ENCODE assay signal across 8 cellular contexts in genomic region chr2:118202707-118203303, GRCh38.
DNase-seq lines count a peak whose midpoint lies in the region; ATAC-seq lines count a peak whose summit lies in the region.

No MANE protein-coding gene starts in this region.

- peak; percentile 3 for DNase-seq in DMS114 treated with DMSO at 0.1 percent for 48 hours (lab: John Stamatoyannopoulos, UW; ENCODE audit: unreplicated experiment)
- peak; percentile 61 for DNase-seq in RPMI8226
- peak; percentile 56 for DNase-seq in activated naive CD4-positive, alpha-beta T cell treated with anti-CD3 and anti-CD28 coated beads, Interleukin-2, amount 50 U/mL, for 16 hours
- DNase-seq in left cardiac atrium, result peak; percentile 37
- DNase-seq in stimulated activated CD4-positive, alpha-beta T cell treated with anti-CD3 and anti-CD28 coated beads, Interleukin-12 subunit alpha, Interleukin-12 subunit beta, amount 100 ng/mL, for 48 hours (ENCODE audit: low read depth in 2 of 3, low spot score in 1 of 3), result peak in 2 of 3 donors; percentile 34 to 63
- no peak for DNase-seq in T1000 (lab: John Stamatoyannopoulos, UW)

- peak; percentile 84 for ATAC-seq in GM19328 (IDR thresholded peaks at IDR 0.05; ENCODE audit: unreplicated experiment)
- ATAC-seq in HG03354 (IDR thresholded peaks at IDR 0.05; ENCODE audit: poor library complexity, severe bottlenecking, unreplicated experiment), result peak; percentile 97
- peak; percentile 55 to 62 for ATAC-seq in left cardiac atrium

- intact Hi-C loops in left cardiac atrium (cut with DNase I), result loop anchor here (5.0 to 10.0 kb wide), 3 partner anchors 158 to 662 kb away; no protein-coding TSS in a partner anchor
